ENCODE assay signal across 24 cellular contexts in genomic region chr2:236503583-236503982, GRCh38.
"Had no signal": no experiment of that assay in that cellular context is flagged by ENCODE, and none has a peak within 500 bp of the region (broad histone marks: within the 10 kb centered on the region; RNA-seq: fewer than 3 reads in every experiment).

No MANE protein-coding gene starts in this region.

- H3K36me3 ChIP-seq: ascending aorta, MG63, Peyer's patch had no signal

- H3K9me3 ChIP-seq: ascending aorta, body of pancreas, MG63, Peyer's patch had no signal

- H3K27ac Mint-ChIP-seq: activated CD8-positive, alpha-beta memory T cell treated with anti-CD3 and anti-CD28 coated beads, Interleukin-2, amount 10 ng/mL, durations not matched to agents 7 days and 5 days; activated naive CD4-positive, alpha-beta T cell treated with anti-CD3 and anti-CD28 coated beads, Interleukin-2, amount 50 U/mL, for 72 hours; activated naive CD8-positive, alpha-beta T cell treated with anti-CD3 and anti-CD28 coated beads, Interleukin-2, amount 50 U/mL, for 24 hours; activated T-cell treated with anti-CD3 and anti-CD28 coated beads, Interleukin-2, amount 50 U/mL, for 24 hours; activated T-helper 1 cell treated with anti-CD3 and anti-CD28 coated beads, Interleukin-12 subunit alpha, Interleukin-12 subunit beta, Interleukin-2, Interleukin-4 antibody, amounts not matched to agents 30 ng/mL and 10 ng/mL and 1 ng/mL, durations not matched to agents 14 hours and 24 hours and 36 hours; T-helper 1 cell treated with Interleukin-12 subunit alpha and Interleukin-12 subunit beta and Interleukin-4 antibody, amounts not matched to agents 30 μg/mL and 1 μg/mL, for 36 hours had no signal

- DNase-seq: activated CD4-positive, alpha-beta T cell treated with anti-CD3 and anti-CD28 coated beads for 4 hours; activated CD4-positive, alpha-beta T cell treated with anti-CD3 and anti-CD28 coated beads, Interleukin-2, amount 50 U/mL, for 48 hours; activated CD8-positive, alpha-beta memory T cell treated with anti-CD3 and anti-CD28 coated beads, Interleukin-2, amount 10 ng/mL, durations not matched to agents 7 days and 5 days; activated effector memory CD4-positive, alpha-beta T cell treated with anti-CD3 and anti-CD28 coated beads, Interleukin-2, amount 50 U/mL, for 16 hours; activated naive CD4-positive, alpha-beta T cell treated with Interleukin-2 at 50 U/mL for 16 hours; activated naive CD8-positive, alpha-beta T cell treated with anti-CD3 and anti-CD28 coated beads, Interleukin-2, amount 50 U/mL, for 24 hours; activated T-cell treated with anti-CD3 and anti-CD28 coated beads, Interleukin-2, amount 50 U/mL, for 24 hours; amniotic stem cell; body of pancreas; MG63; NCI-H1105; NCI-H1436; NCI-H1694 treated with DMSO at 0.1 percent for 48 hours; NCI-H2029 treated with DMSO at 0.1 percent for 48 hours; NCI-H446; NCI-H524; Peyer's patch; SHP77 treated with DMSO at 0.1 percent for 48 hours had no signal

- H3K36me3 Mint-ChIP-seq: activated CD8-positive, alpha-beta memory T cell treated with anti-CD3 and anti-CD28 coated beads, Interleukin-2, amount 10 ng/mL, durations not matched to agents 7 days and 5 days had no signal

- H3K4me1 ChIP-seq: ascending aorta, body of pancreas, Peyer's patch had no signal

- ATAC-seq: activated CD4-positive, CD25-positive, alpha-beta regulatory T cell treated with anti-CD3 and anti-CD28 coated beads, Interleukin-2, amount 50 U/mL, for 24 hours; activated CD8-positive, alpha-beta memory T cell treated with anti-CD3 and anti-CD28 coated beads, Interleukin-2, amount 10 ng/mL, durations not matched to agents 7 days and 5 days; activated naive CD4-positive, alpha-beta T cell treated with anti-CD3 and anti-CD28 coated beads, Interleukin-2, amount 50 U/mL, for 72 hours; activated naive CD8-positive, alpha-beta T cell treated with anti-CD3 and anti-CD28 coated beads, Interleukin-2, amount 50 U/mL, for 24 hours; body of pancreas had no signal

- H3K4me3 Mint-ChIP-seq: activated CD8-positive, alpha-beta memory T cell treated with anti-CD3 and anti-CD28 coated beads, Interleukin-2, amount 10 ng/mL, durations not matched to agents 7 days and 5 days; activated naive CD8-positive, alpha-beta T cell treated with anti-CD3 and anti-CD28 coated beads, Interleukin-2, amount 50 U/mL, for 24 hours; activated T-cell treated with anti-CD3 and anti-CD28 coated beads, Interleukin-2, amount 50 U/mL, for 24 hours; activated T-helper 1 cell treated with anti-CD3 and anti-CD28 coated beads, Interleukin-12 subunit alpha, Interleukin-12 subunit beta, Interleukin-2, Interleukin-4 antibody, amounts not matched to agents 30 ng/mL and 10 ng/mL and 1 ng/mL, durations not matched to agents 14 hours and 24 hours and 36 hours; T-helper 1 cell treated with Interleukin-12 subunit alpha and Interleukin-12 subunit beta and Interleukin-4 antibody, amounts not matched to agents 30 μg/mL and 1 μg/mL, for 36 hours had no signal

- H3K27ac ChIP-seq: ascending aorta, body of pancreas, Peyer's patch, RWPE1 had no signal

- H3K4me3 ChIP-seq: ascending aorta, body of pancreas, MG63, Peyer's patch had no signal

- H3K27me3 ChIP-seq: ascending aorta, body of pancreas, Peyer's patch had no signal

- H3K9me3 Mint-ChIP-seq: activated naive CD4-positive, alpha-beta T cell treated with anti-CD3 and anti-CD28 coated beads, Interleukin-2, amount 50 U/mL, for 72 hours; activated naive CD8-positive, alpha-beta T cell treated with anti-CD3 and anti-CD28 coated beads, Interleukin-2, amount 50 U/mL, for 24 hours; activated T-cell treated with anti-CD3 and anti-CD28 coated beads, Interleukin-2, amount 50 U/mL, for 24 hours had no signal
